In the genomic region with DNA sequence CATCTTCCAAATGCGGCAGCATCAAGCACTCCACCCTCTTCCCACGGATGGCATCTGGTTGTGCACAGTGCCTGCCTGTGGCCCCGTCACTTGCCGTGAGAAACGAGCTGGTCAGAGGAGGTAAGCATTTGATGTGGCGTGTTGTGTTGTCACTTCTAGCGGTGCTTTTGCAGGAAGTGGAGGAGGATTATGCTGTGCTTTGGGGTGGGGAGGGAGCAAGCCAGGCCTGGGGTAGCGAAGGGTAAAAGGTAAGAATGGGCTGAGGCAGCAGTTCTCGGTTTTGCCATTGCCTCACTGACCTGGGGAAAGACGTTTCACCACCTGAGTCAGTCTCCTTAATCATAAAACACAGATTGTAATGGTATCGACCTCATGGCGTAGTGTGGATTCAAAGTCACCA, we compare ENCODE assay signal across 9 cellular contexts. TPM values are rescaled to one million over a fixed set of nuclear protein-coding genes. Genes with fewer than 3 reads are reported as not detected.
A peak's percentile ranks its signal among the peaks of the same experiment; 100 is the strongest.
DNase-seq lines count a peak whose midpoint lies in the region; ATAC-seq, FAIRE-seq and TF ChIP-seq lines count a peak whose summit lies in the region.
"Had no signal": no experiment of that assay in that cellular context is flagged by ENCODE, and none has a peak within 500 bp of the region (broad histone marks: within the 10 kb centered on the region; RNA-seq: fewer than 3 reads in every experiment).

No MANE protein-coding gene starts in this region.

- no peak overlapping the region for H3K4me2 ChIP-seq in H1 (ENCODE audit: insufficient read depth in 1 of 2, low read depth in 2 of 2, low read length in 2 of 2)

- no peak overlapping the region for H2AFZ ChIP-seq in H1 (ENCODE audit: low read length)

- H4K5ac ChIP-seq in H1 (ENCODE audit: insufficient read length, low read depth, low read length): no peak overlapping the region

- H3K27me3 ChIP-seq in H1 (replicated peaks in 1 of 4; ENCODE audit: control insufficient read depth in 3 of 4, extremely low read depth in 1 of 4, insufficient read depth in 3 of 4, low read length in 3 of 4): peaks cover 0 to 8% (median 0%) of the 10 kb centered on the region in 4 experiments; a peak in 2 of 7 replicates

- no peak overlapping the region for H3K4ac ChIP-seq in H1 (replicated peaks; ENCODE audit: insufficient read length, low read depth, low read length)

- no peak for TF ChIP-seq RAD21 in H1 (IDR thresholded peaks at IDR 0.05 in 1 of 2, conservative IDR thresholded peaks at IDR 0.05 in 1 of 2; ENCODE audit: low read depth in 2 of 2, low read length in 2 of 2)

- H2BK12ac ChIP-seq in H1 (ENCODE audit: low read depth, low read length): no peak overlapping the region

- no peak overlapping the region for H3K14ac ChIP-seq in H1 (ENCODE audit: insufficient read length)

- H3K23me2 ChIP-seq in H1 (ENCODE audit: low read depth, low read length): peaks cover 5% of the 10 kb centered on the region

- no peak for TF ChIP-seq POLR2A in H1 (IDR thresholded peaks at IDR 0.05; ENCODE audit: control extremely low read depth in 1 of 2, low read depth in 2 of 2, low read length in 2 of 2)

- peak overlapping the region; percentile 79 for H3K27ac ChIP-seq in KOPT-K1 (ENCODE audit: low read depth, low read length, poor library complexity, severe bottlenecking)
- H3K27ac ChIP-seq in H1 (ENCODE audit: low read depth, low read length): no peak overlapping the region

- no peak overlapping the region for H3K18ac ChIP-seq in H1 (ENCODE audit: extremely low read depth, low read length)

- no peak overlapping the region for H3K56ac ChIP-seq in H1 (replicated peaks; ENCODE audit: insufficient read length, low read depth, low read length)

- H3K79me2 ChIP-seq in H1 (ENCODE audit: control insufficient read depth in 1 of 2, insufficient read depth in 2 of 2, low read length in 2 of 2): no peaks in the 10 kb centered on the region; a peak in 1 of 4 replicates

- no peak for ATAC-seq in HG02938 (IDR thresholded peaks at IDR 0.05; ENCODE audit: unreplicated experiment)
- no peak for ATAC-seq in HG03108 (IDR thresholded peaks at IDR 0.05; ENCODE audit: unreplicated experiment)
- no peak for ATAC-seq in GM21526 (IDR thresholded peaks at IDR 0.05; ENCODE audit: low FRiP score, unreplicated experiment)

- no peak for TF ChIP-seq CTCF in H1 (IDR thresholded peaks at IDR 0.05; ENCODE audit: control extremely low read depth in 1 of 3, insufficient read depth in 1 of 3, low read depth in 1 of 3, low read length in 3 of 3)

- no peak overlapping the region for H2BK20ac ChIP-seq in H1 (ENCODE audit: low read length)

- no peak overlapping the region for H2BK120ac ChIP-seq in H1 (replicated peaks; ENCODE audit: low read depth, low read length)

- CTCF ChIA-PET in H1 (lab: Charles Lee; ENCODE audit: partially characterized antibody): interaction anchor here (1.0 to 1.9 kb wide), 4 partner anchors 10 to 24 kb away, joined by 3 to 6 read pairs (median 4); no protein-coding TSS in a partner anchor

- no peak overlapping the region for H3K4me3 ChIP-seq in H1 (ENCODE audit: extremely low read depth in 1 of 4, insufficient read depth in 2 of 4, low read depth in 3 of 4, low read length in 4 of 4)

- H4K91ac ChIP-seq in H1 (replicated peaks; ENCODE audit: insufficient read length, low read length): no peak overlapping the region

- no peak overlapping the region for H3K23ac ChIP-seq in H1 (ENCODE audit: insufficient read length)

- H3K36me3 ChIP-seq in KOPT-K1 (ENCODE audit: insufficient read depth, low read length) (peaks cover 44% of the 10 kb centered on the region), H1 (ENCODE audit: control insufficient read depth in 2 of 4, insufficient read depth in 4 of 4, low read length in 3 of 4) (peaks cover 29 to 38% (median 34%) of the 10 kb centered on the region in 4 experiments)

- FAIRE-seq in H1 (lab: Jason Lieb, UNC): no peak

- peak; percentile 36 to 53 for DNase-seq in activated CD8-positive, alpha-beta memory T cell treated with anti-CD3 and anti-CD28 coated beads for 1 hour (ENCODE audit: extremely low read depth in 1 of 2, low read depth in 1 of 2)
- DNase-seq in H1 (ENCODE audit: low read depth in 1 of 2, low spot score in 2 of 2) (no peak), NCI-H1417 treated with DMSO at 0.1 percent for 48 hours (lab: John Stamatoyannopoulos, UW) (no peak)
- DNase-seq in stimulated activated CD4-positive, alpha-beta T cell treated with anti-CD3 and anti-CD28 coated beads, TNF-alpha, amount 100 ng/mL, for 48 hours (ENCODE audit: low read depth in 3 of 3): peak; percentile 52 to 72 (median 64)
- DNase-seq: NCI-H2081 treated with DMSO at 0.1 percent for 48 hours had no signal

- peaks cover 4% of the 10 kb centered on the region; the same call in 1 of the 2 replicates for H3K79me1 ChIP-seq in H1 (ENCODE audit: low read depth, low read length)

- H3K4me1 ChIP-seq in H1 (replicated peaks in 1 of 4; ENCODE audit: control insufficient read depth in 3 of 4, insufficient read depth in 4 of 4, low read length in 3 of 4): peaks cover 0 to 9% (median 5%) of the 10 kb centered on the region in 4 experiments; a peak in 4 of 7 replicates

- H4K20me1 ChIP-seq in H1 (replicated peaks in 1 of 2; ENCODE audit: control insufficient read depth in 1 of 2, insufficient read depth in 2 of 2, low read length in 2 of 2): peaks cover 12 to 14% of the 10 kb centered on the region in 2 experiments

- 85% methylated on average over 12 of the region's 12 CpGs; no CpG with 5 or more reads in 1 of the 2 experiments for WGBS in H1 (ENCODE audit: extremely low coverage in 1 of 2, insufficient coverage in 1 of 2, insufficient read length in 1 of 2, insufficient replicate concordance in 2 of 2, low coverage in 1 of 2, low lambda C conversion rate in 2 of 2, missing lambda C conversion rate in 1 of 2), 2 experiments

- no peak overlapping the region for H2BK15ac ChIP-seq in H1 (ENCODE audit: low read length)

- H3K9ac ChIP-seq in H1 (replicated peaks in 1 of 4; ENCODE audit: extremely low read depth in 1 of 4, low read depth in 3 of 4, low read length in 3 of 4): no peak overlapping the region

- TF ChIP-seq EP300 in H1 (IDR thresholded peaks at IDR 0.05; ENCODE audit: borderline replicate concordance in 1 of 2, low read depth in 2 of 2, low read length in 2 of 2): no peak

- H4K8ac ChIP-seq in H1 (ENCODE audit: extremely low read depth, insufficient read depth, low read length): no peak overlapping the region

- H2BK5ac ChIP-seq in H1 (ENCODE audit: low read depth, low read length): no peak overlapping the region

- POLR2A ChIA-PET in H1 (lab: Charles Lee; ENCODE audit: partially characterized antibody): interaction anchor here (0.7 to 3.1 kb wide), 17 partner anchors 9 to 151 kb away, joined by 3 to 8 read pairs (median 3); a partner anchor contains a TSS

- no peak overlapping the region for H2AK5ac ChIP-seq in H1 (ENCODE audit: low read depth, low read length)

- H3K9me3 ChIP-seq in KOPT-K1 (ENCODE audit: insufficient read depth, low read length, poor library complexity, severe bottlenecking) (no peaks in the 10 kb centered on the region), H1 (ENCODE audit: insufficient read depth in 2 of 2, low read depth in 1 of 2, low read length in 1 of 2) (no peaks in the 10 kb centered on the region)

TF ChIP-seq in H1, 55 proteins besides CTCF, POLR2A, EP300 and RAD21:
- TF ChIP-seq KDM1A (IDR thresholded peaks at IDR 0.05; ENCODE audit: borderline replicate concordance, low read length) (no peak), POLR2AphosphoS5 (IDR thresholded peaks at IDR 0.05; ENCODE audit: low read depth, low read length) (peak; percentile 76), GABPA (IDR thresholded peaks at IDR 0.05; ENCODE audit: borderline replicate concordance, insufficient read depth, low read length) (no peak)

RNA-seq across cellular contexts. Expression of a gene that starts 2.3 kb away (rescaled TPM):
- total RNA-seq in H1 (2021; fragmentation: NEBNext Ultra II Directional; extraction: Animal tissue kit (Norgen Biotek cat#: 25700)): 22.3 and 25.7 TPM in 2 replicates
- 33.2 and 41.8 TPM in 2 replicates for polyA plus RNA-seq in H1 (2011; rRNA removed)
- 26.4 TPM for polyA plus RNA-seq in H1 (2011; cell fraction: cytosol; rRNA removed)
- 139 TPM for polyA plus RNA-seq in H1 (2011; cell fraction: nucleus; rRNA removed)
- polyA plus RNA-seq in H1 (2012, experiment 1 of 2): 25.0 to 35.0 TPM (median 30.7 TPM) in 4 replicates
- 16.7 TPM for polyA plus RNA-seq in H1 (2012, experiment 2 of 2)
- 19.9 TPM for polyA plus RNA-seq in H1 (2013, experiment 1 of 2)
- polyA plus RNA-seq in H1 (2013, experiment 2 of 2): 17.4 TPM
- 25.0 and 29.3 TPM in 2 replicates for polyA minus RNA-seq in H1 (2011; rRNA and poly(A)+ RNA removed)
- polyA minus RNA-seq in H1 (2011; cell fraction: cytosol; rRNA and poly(A)+ RNA removed): 11.9 TPM
- polyA minus RNA-seq in H1 (2011; cell fraction: nucleus; rRNA and poly(A)+ RNA removed): 21.2 TPM

RNA-seq across cellular contexts. Expression of a gene that starts 30.7 kb away (rescaled TPM):
- 35.1 and 36.2 TPM in 2 replicates for total RNA-seq in H1 (2021; fragmentation: NEBNext Ultra II Directional; extraction: Animal tissue kit (Norgen Biotek cat#: 25700))
- polyA plus RNA-seq in H1 (2011; rRNA removed): 42.0 and 47.0 TPM in 2 replicates
- 43.9 TPM for polyA plus RNA-seq in H1 (2011; cell fraction: cytosol; rRNA removed)
- polyA plus RNA-seq in H1 (2011; cell fraction: nucleus; rRNA removed): 55.2 TPM
- polyA plus RNA-seq in H1 (2012, experiment 1 of 2): 27.7 to 42.8 TPM (median 39.0 TPM) in 4 replicates
- 37.9 TPM for polyA plus RNA-seq in H1 (2012, experiment 2 of 2)
- 18.6 TPM for polyA plus RNA-seq in H1 (2013, experiment 1 of 2)
- 19.0 TPM for polyA plus RNA-seq in H1 (2013, experiment 2 of 2)
- 26.7 and 27.2 TPM in 2 replicates for polyA minus RNA-seq in H1 (2011; rRNA and poly(A)+ RNA removed)
- 35.4 TPM for polyA minus RNA-seq in H1 (2011; cell fraction: cytosol; rRNA and poly(A)+ RNA removed)
- 34.5 TPM for polyA minus RNA-seq in H1 (2011; cell fraction: nucleus; rRNA and poly(A)+ RNA removed)

RNA-seq across cellular contexts. Expression of a gene that starts 44.9 kb away (rescaled TPM):
- 1.1 and 1.2 TPM in 2 replicates for total RNA-seq in H1 (2021; fragmentation: NEBNext Ultra II Directional; extraction: Animal tissue kit (Norgen Biotek cat#: 25700))
- 0.30 and 0.71 TPM in 2 replicates for polyA plus RNA-seq in H1 (2011; rRNA removed)
- 0.61 TPM for polyA plus RNA-seq in H1 (2011; cell fraction: cytosol; rRNA removed)
- 0.93 TPM for polyA plus RNA-seq in H1 (2011; cell fraction: nucleus; rRNA removed)
- polyA plus RNA-seq in H1 (2012, experiment 1 of 2): 0.29 to 0.64 TPM (median 0.51 TPM) in 4 replicates
- 0.35 TPM for polyA plus RNA-seq in H1 (2012, experiment 2 of 2)
- 0.41 TPM for polyA plus RNA-seq in H1 (2013, experiment 1 of 2)
- 0.37 TPM for polyA plus RNA-seq in H1 (2013, experiment 2 of 2)
- polyA minus RNA-seq in H1 (2011; rRNA and poly(A)+ RNA removed): 0.19 and 0.34 TPM in 2 replicates
- polyA minus RNA-seq in H1 (2011; cell fraction: cytosol; rRNA and poly(A)+ RNA removed): not detected
- 1.00 TPM for polyA minus RNA-seq in H1 (2011; cell fraction: nucleus; rRNA and poly(A)+ RNA removed)

Comparison
In these comparisons a context has a peak if more than half of its experiments do, and no peak if none do; other contexts are left out.
1. DNase-seq: peak in activated CD8-positive, alpha-beta memory T cell treated with anti-CD3 and anti-CD28 coated beads for 1 hour (2 of 2) and stimulated activated CD4-positive, alpha-beta T cell treated with anti-CD3 and anti-CD28 coated beads, TNF-alpha, amount 100 ng/mL, for 48 hours (3 of 3); none in H1 (0 of 2) and NCI-H1417 treated with DMSO at 0.1 percent for 48 hours (single experiment).